ENCODE assay signal across 17 cellular contexts in genomic region chr10:21975378-21975990, GRCh38. TPM values are rescaled to one million over a fixed set of nuclear protein-coding genes. Genes with fewer than 3 reads are reported as not detected.
DNase-seq lines count a peak whose midpoint lies in the region; ATAC-seq and TF ChIP-seq lines count a peak whose summit lies in the region.
"Had no signal": no experiment of that assay in that cellular context is flagged by ENCODE, and none has a peak within 500 bp of the region (broad histone marks: within the 10 kb centered on the region; RNA-seq: fewer than 3 reads in every experiment).

No MANE protein-coding gene starts in this region.

- H3K9ac ChIP-seq in adipocyte (ENCODE audit: low read length) (no peak overlapping the region), neural progenitor cell (no peak overlapping the region)

- H3K79me2 ChIP-seq in neural progenitor cell (ENCODE audit: low read depth), result peaks cover 64% of the 10 kb centered on the region

- H3F3A ChIP-seq in neural progenitor cell (ENCODE audit: low read depth), result peaks cover 48% of the 10 kb centered on the region

- TF ChIP-seq CTCF in HEK293 (tag by site-specific recombination; IDR thresholded peaks at IDR 0.05), result no peak
- no peak for TF ChIP-seq CTCF in neural progenitor cell (IDR thresholded peaks at IDR 0.05)

- H3K9me3 ChIP-seq in HEK293 (ENCODE audit: control insufficient read depth, insufficient read depth, low read depth, low read length) (no peaks in the 10 kb centered on the region), adipocyte (ENCODE audit: control insufficient read depth, low read length) (no peaks in the 10 kb centered on the region), neural progenitor cell (ENCODE audit: low read depth) (no peaks in the 10 kb centered on the region)
- no peaks in the 10 kb centered on the region for H3K9me3 ChIP-seq in naive thymus-derived CD4-positive, alpha-beta T cell (ENCODE audit: control insufficient read depth in 2 of 3, low read length in 3 of 3)
- H3K9me3 ChIP-seq: psoas muscle had no signal

- H3K36me3 ChIP-seq in HEK293 (ENCODE audit: control insufficient read depth in 2 of 2, insufficient read depth in 1 of 2, low read length in 2 of 2) (no peaks in the 10 kb centered on the region), adipocyte (ENCODE audit: control insufficient read depth, insufficient read depth, low read length, severe bottlenecking) (no peaks in the 10 kb centered on the region), neural progenitor cell (no peaks in the 10 kb centered on the region)
- no peaks in the 10 kb centered on the region for H3K36me3 ChIP-seq in naive thymus-derived CD4-positive, alpha-beta T cell (ENCODE audit: control insufficient read depth in 2 of 3, insufficient read depth in 3 of 3, low read length in 3 of 3)

- H4K20me1 ChIP-seq in neural progenitor cell (ENCODE audit: low read depth), result no peaks in the 10 kb centered on the region

- POLR2A ChIA-PET in HEK293 (lab: Yijun Ruan, JAX), result no interaction called here
- POLR2A ChIA-PET in naive thymus-derived CD4-positive, alpha-beta T cell (lab: Charles Lee), result no interaction called here

- peak overlapping the region; percentile 59 for H3K4me3 Mint-ChIP-seq in neural progenitor cell
- H3K4me3 Mint-ChIP-seq in naive thymus-derived CD4-positive, alpha-beta T cell, result no peak overlapping the region
- H3K4me3 Mint-ChIP-seq: CD14-positive monocyte, memory B cell, T-helper 17 cell had no signal

- H2AFZ ChIP-seq in neural progenitor cell (replicated peaks), result no peak overlapping the region

- H3K27me3 Mint-ChIP-seq in neural progenitor cell (ENCODE audit: insufficient read depth, low read depth), result no peaks in the 10 kb centered on the region
- no peaks in the 10 kb centered on the region for H3K27me3 Mint-ChIP-seq in naive thymus-derived CD4-positive, alpha-beta T cell
- H3K27me3 Mint-ChIP-seq: memory B cell, T-helper 17 cell had no signal

- H3K4me1 Mint-ChIP-seq in neural progenitor cell, result peaks cover 51% of the 10 kb centered on the region
- peaks cover 0 to 22% (median 5%) of the 10 kb centered on the region in 7 donors for H3K4me1 Mint-ChIP-seq in naive thymus-derived CD4-positive, alpha-beta T cell

- peak overlapping the region; percentile 82 for H3K4me2 ChIP-seq in neural progenitor cell

- CTCF ChIA-PET in HEK293 (lab: Yijun Ruan, JAX), result no interaction called here
- CTCF ChIA-PET in naive thymus-derived CD4-positive, alpha-beta T cell (lab: Charles Lee), result interaction anchor here (0.7 kb wide), 1 partner anchor 578 kb away, joined by 3 read pairs; no protein-coding TSS in a partner anchor

- no peak overlapping the region for H3K4me3 ChIP-seq in HEK293 (ENCODE audit: low read depth, low read length)
- no peak overlapping the region for H3K4me3 ChIP-seq in adipocyte (ENCODE audit: low read length)
- peak overlapping the region; percentile 40 for H3K4me3 ChIP-seq in neural progenitor cell
- no peak overlapping the region for H3K4me3 ChIP-seq in naive thymus-derived CD4-positive, alpha-beta T cell (ENCODE audit: low read length)
- H3K4me3 ChIP-seq: psoas muscle had no signal

- H3K9me3 Mint-ChIP-seq in neural progenitor cell, result no peaks in the 10 kb centered on the region
- no peaks in the 10 kb centered on the region for H3K9me3 Mint-ChIP-seq in naive thymus-derived CD4-positive, alpha-beta T cell
- H3K9me3 Mint-ChIP-seq: CD14-positive monocyte, memory B cell had no signal

- no peaks in the 10 kb centered on the region for H3K36me3 Mint-ChIP-seq in neural progenitor cell
- no peaks in the 10 kb centered on the region for H3K36me3 Mint-ChIP-seq in naive thymus-derived CD4-positive, alpha-beta T cell
- H3K36me3 Mint-ChIP-seq: CD14-positive monocyte, memory B cell had no signal

- ATAC-seq in naive thymus-derived CD4-positive, alpha-beta T cell, result no peak
- ATAC-seq: psoas muscle; stimulated activated naive CD8-positive, alpha-beta T cell treated with anti-CD3 and anti-CD28 coated beads, Interleukin-15, Interleukin-2, amounts not matched to agents 100 U/mL and 50 U/mL, for 24 hours; T-helper 17 cell had no signal

- H3K27ac ChIP-seq in HEK293 (ENCODE audit: extremely low read depth, low read depth, low read length), result no peak overlapping the region
- H3K27ac ChIP-seq in neural progenitor cell, result peak overlapping the region; percentile 15
- H3K27ac ChIP-seq in naive thymus-derived CD4-positive, alpha-beta T cell (ENCODE audit: low read depth, low read length), result no peak overlapping the region
- H3K27ac ChIP-seq: psoas muscle had no signal

- DNase-seq in NCI-H2107 treated with DMSO at 0.1 percent for 48 hours (lab: John Stamatoyannopoulos, UW; ENCODE audit: unreplicated experiment), result peak; percentile 91
- DNase-seq in adipocyte (ENCODE audit: low read depth), result peak; percentile 10
- DNase-seq in neural progenitor cell (ENCODE audit: low spot score), result peak; percentile 78
- no peak for DNase-seq in stimulated activated CD4-positive, alpha-beta T cell treated with anti-CD3 and anti-CD28 coated beads, Interleukin-2, amount 100 ng/mL, for 48 hours
- DNase-seq in activated gamma-delta T cell (lab: John Stamatoyannopoulos, UW), result no peak
- no peak for DNase-seq in HPDE6-E6E7 (ENCODE audit: extremely low spot score)
- DNase-seq in naive thymus-derived CD4-positive, alpha-beta T cell, result no peak
- DNase-seq: activated CD4-positive, alpha-beta T cell treated with anti-CD3 and anti-CD28 coated beads, Interleukin-2, amount 50 U/mL, for 1 hour; activated effector memory CD4-positive, alpha-beta T cell treated with Interleukin-2 at 50 U/mL for 16 hours; OCI-M1; psoas muscle; stimulated activated CD4-positive, alpha-beta T cell treated with anti-CD3 and anti-CD28 coated beads, Interleukin-4, amount 100 ng/mL, for 1 hour; stimulated activated naive CD8-positive, alpha-beta T cell treated with anti-CD3 and anti-CD28 coated beads, Interleukin-15, Interleukin-2, amounts not matched to agents 100 U/mL and 50 U/mL, for 24 hours; T-helper 17 cell had no signal

- peak overlapping the region; percentile 37 for H3K27ac Mint-ChIP-seq in neural progenitor cell
- H3K27ac Mint-ChIP-seq in naive thymus-derived CD4-positive, alpha-beta T cell, result no peak overlapping the region
- H3K27ac Mint-ChIP-seq: CD14-positive monocyte, memory B cell, T-helper 17 cell had no signal

- no peaks in the 10 kb centered on the region for H3K27me3 ChIP-seq in adipocyte (replicated peaks; ENCODE audit: control insufficient read depth, insufficient read depth, low read length)
- no peaks in the 10 kb centered on the region for H3K27me3 ChIP-seq in neural progenitor cell
- no peaks in the 10 kb centered on the region for H3K27me3 ChIP-seq in naive thymus-derived CD4-positive, alpha-beta T cell (ENCODE audit: control insufficient read depth in 2 of 2, insufficient read depth in 2 of 2, low read length in 2 of 2)

- peaks cover 16% of the 10 kb centered on the region for H3K4me1 ChIP-seq in HEK293 (ENCODE audit: control insufficient read depth, insufficient read depth, low read length)
- peaks cover 16% of the 10 kb centered on the region for H3K4me1 ChIP-seq in adipocyte (ENCODE audit: control insufficient read depth, insufficient read depth, low read length)
- H3K4me1 ChIP-seq in neural progenitor cell, result peaks cover 55% of the 10 kb centered on the region
- H3K4me1 ChIP-seq in naive thymus-derived CD4-positive, alpha-beta T cell (ENCODE audit: control insufficient read depth in 2 of 2, insufficient read depth in 2 of 2, low read length in 2 of 2), result no peaks in the 10 kb centered on the region
- H3K4me1 ChIP-seq: psoas muscle had no signal

- intact Hi-C loops in naive thymus-derived CD4-positive, alpha-beta T cell (cut with micrococcal nuclease), result no loop called here

TF ChIP-seq in HEK293, 187 proteins besides CTCF, POLR2A, EP300 and RAD21 (continues in another document):
- TF ChIP-seq SALL2 (tag by site-specific recombination; IDR thresholded peaks at IDR 0.05; ENCODE audit: borderline replicate concordance) (no peak), ZNF266 (tag by site-specific recombination; IDR thresholded peaks at IDR 0.05; ENCODE audit: low read depth) (peak; percentile 63; the same call in 1 of the 2 replicates), ZNF140 (tag by site-specific recombination; IDR thresholded peaks at IDR 0.05) (no peak), ZNF221 (tag by site-specific recombination; IDR thresholded peaks at IDR 0.05; ENCODE audit: borderline replicate concordance) (no peak)
- TF ChIP-seq, protein P1, sequence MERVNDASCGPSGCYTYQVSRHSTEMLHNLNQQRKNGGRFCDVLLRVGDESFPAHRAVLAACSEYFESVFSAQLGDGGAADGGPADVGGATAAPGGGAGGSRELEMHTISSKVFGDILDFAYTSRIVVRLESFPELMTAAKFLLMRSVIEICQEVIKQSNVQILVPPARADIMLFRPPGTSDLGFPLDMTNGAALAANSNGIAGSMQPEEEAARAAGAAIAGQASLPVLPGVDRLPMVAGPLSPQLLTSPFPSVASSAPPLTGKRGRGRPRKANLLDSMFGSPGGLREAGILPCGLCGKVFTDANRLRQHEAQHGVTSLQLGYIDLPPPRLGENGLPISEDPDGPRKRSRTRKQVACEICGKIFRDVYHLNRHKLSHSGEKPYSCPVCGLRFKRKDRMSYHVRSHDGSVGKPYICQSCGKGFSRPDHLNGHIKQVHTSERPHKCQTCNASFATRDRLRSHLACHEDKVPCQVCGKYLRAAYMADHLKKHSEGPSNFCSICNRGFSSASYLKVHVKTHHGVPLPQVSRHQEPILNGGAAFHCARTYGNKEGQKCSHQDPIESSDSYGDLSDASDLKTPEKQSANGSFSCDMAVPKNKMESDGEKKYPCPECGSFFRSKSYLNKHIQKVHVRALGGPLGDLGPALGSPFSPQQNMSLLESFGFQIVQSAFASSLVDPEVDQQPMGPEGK (tag by site-specific recombination; IDR thresholded peaks at IDR 0.05), result no peak
- TF ChIP-seq, protein P2, sequence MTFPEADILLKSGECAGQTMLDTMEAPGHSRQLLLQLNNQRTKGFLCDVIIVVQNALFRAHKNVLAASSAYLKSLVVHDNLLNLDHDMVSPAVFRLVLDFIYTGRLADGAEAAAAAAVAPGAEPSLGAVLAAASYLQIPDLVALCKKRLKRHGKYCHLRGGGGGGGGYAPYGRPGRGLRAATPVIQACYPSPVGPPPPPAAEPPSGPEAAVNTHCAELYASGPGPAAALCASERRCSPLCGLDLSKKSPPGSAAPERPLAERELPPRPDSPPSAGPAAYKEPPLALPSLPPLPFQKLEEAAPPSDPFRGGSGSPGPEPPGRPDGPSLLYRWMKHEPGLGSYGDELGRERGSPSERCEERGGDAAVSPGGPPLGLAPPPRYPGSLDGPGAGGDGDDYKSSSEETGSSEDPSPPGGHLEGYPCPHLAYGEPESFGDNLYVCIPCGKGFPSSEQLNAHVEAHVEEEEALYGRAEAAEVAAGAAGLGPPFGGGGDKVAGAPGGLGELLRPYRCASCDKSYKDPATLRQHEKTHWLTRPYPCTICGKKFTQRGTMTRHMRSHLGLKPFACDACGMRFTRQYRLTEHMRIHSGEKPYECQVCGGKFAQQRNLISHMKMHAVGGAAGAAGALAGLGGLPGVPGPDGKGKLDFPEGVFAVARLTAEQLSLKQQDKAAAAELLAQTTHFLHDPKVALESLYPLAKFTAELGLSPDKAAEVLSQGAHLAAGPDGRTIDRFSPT (tag by site-specific recombination; IDR thresholded peaks at IDR 0.05), result no peak

RNA-seq across cellular contexts. Expression of gene DNAJC1, which starts 28.0 kb away (rescaled TPM):
- total RNA-seq in neural progenitor cell (ENCODE audit: low replicate concordance), result 24.9 and 55.3 TPM in 2 replicates
- 10 to 100 TPM; 11.0 to 23.9 (median 12.1) TPM for total RNA-seq in naive thymus-derived CD4-positive, alpha-beta T cell
- 10 to 100 TPM in 1 of 2 donors, 1 to 10 TPM in 1; 9.4 to 13.1 TPM for polyA plus RNA-seq in naive thymus-derived CD4-positive, alpha-beta T cell

Comparison
In these comparisons a context has a peak if more than half of its experiments do, and no peak if none do; other contexts are left out.
1. DNase-seq: peak in NCI-H2107 treated with DMSO at 0.1 percent for 48 hours (single experiment), adipocyte (single experiment) and neural progenitor cell (single experiment); none in stimulated activated CD4-positive, alpha-beta T cell treated with anti-CD3 and anti-CD28 coated beads, Interleukin-2, amount 100 ng/mL, for 48 hours (0 of 2), activated gamma-delta T cell (single experiment), HPDE6-E6E7 (single experiment) and naive thymus-derived CD4-positive, alpha-beta T cell (0 of 9).